ENCODE assay signal across 22 cellular contexts in genomic region chr9:712643-713042, GRCh38.
DNase-seq lines count a peak whose midpoint lies in the region; ATAC-seq and TF ChIP-seq lines count a peak whose summit lies in the region.
"Had no signal": no experiment of that assay in that cellular context is flagged by ENCODE, and none has a peak within 500 bp of the region (broad histone marks: within the 10 kb centered on the region; RNA-seq: fewer than 3 reads in every experiment).

No MANE protein-coding gene starts in this region.

- H3K27me3 ChIP-seq in breast epithelium (no peaks in the 10 kb centered on the region), prostate gland (replicated peaks; ENCODE audit: insufficient read depth) (no peaks in the 10 kb centered on the region), tibial artery (no peaks in the 10 kb centered on the region)
- H3K27me3 ChIP-seq: upper lobe of right lung had no signal

- no peak for ATAC-seq in GM19023 (IDR thresholded peaks at IDR 0.05; ENCODE audit: unreplicated experiment)
- ATAC-seq: activated naive CD4-positive, alpha-beta T cell treated with anti-CD3 and anti-CD28 coated beads, Interleukin-2, amount 50 U/mL, for 72 hours; stimulated activated naive B cell treated with anti-CD40 and anti-IgM and Interleukin-4, amounts not matched to agents 10 μg/mL and 1 μg/mL and 100 μg/mL, for 72 hours had no signal

- CTCF ChIA-PET in MCF 10A (lab: Yijun Ruan, JAX), result interaction anchor here (0.6 to 1.8 kb wide), 2 partner anchors 9 to 12 kb away, joined by 4 read pairs; no protein-coding TSS in a partner anchor

- no peaks in the 10 kb centered on the region for H3K9me3 ChIP-seq in breast epithelium
- no peaks in the 10 kb centered on the region for H3K9me3 ChIP-seq in prostate gland
- H3K9me3 ChIP-seq in tibial artery, result no peaks in the 10 kb centered on the region
- H3K9me3 ChIP-seq: upper lobe of right lung had no signal

- peaks cover 0 to 18% of the 10 kb centered on the region in 2 donors for H3K4me1 ChIP-seq in breast epithelium
- H3K4me1 ChIP-seq in prostate gland (replicated peaks), result peaks cover 5% of the 10 kb centered on the region
- H3K4me1 ChIP-seq in tibial artery, result peaks cover 0 to 87% (median 59%) of the 10 kb centered on the region in 4 donors

- POLR2A ChIA-PET in MCF 10A (lab: Yijun Ruan, JAX), result interaction anchor here (1.1 to 7.9 kb wide), 3 partner anchors 9 to 26 kb away, joined by 3 to 69 read pairs (median 3); no protein-coding TSS in a partner anchor

- DNase-seq in breast epithelium (ENCODE audit: low spot score in 2 of 2), result no peak
- no peak for DNase-seq in MCF 10A (ENCODE audit: unreplicated experiment)
- no peak for DNase-seq in endothelial cell (ENCODE audit: low spot score)
- no peak for DNase-seq in prostate gland (ENCODE audit: low spot score)
- no peak for DNase-seq in tibial artery
- DNase-seq in activated CD4-positive, alpha-beta T cell treated with anti-CD3 and anti-CD28 coated beads for 4 hours, result no peak
- no peak for DNase-seq in activated CD4-positive, alpha-beta T cell treated with anti-CD3 and anti-CD28 coated beads for 48 hours
- DNase-seq: 8988T; CD8-positive, alpha-beta memory T cell; cerebellar nuclear complex; DMS153; effector CD8-positive, alpha-beta T cell; kidney; NCI-H1417; NCI-H2081; NCI-H82; stimulated activated CD4-positive, alpha-beta T cell treated with anti-CD3 and anti-CD28 coated beads, Interleukin-2, amount 100 ng/mL, for 48 hours; stimulated activated naive B cell treated with anti-CD40 and anti-IgM and Interleukin-4, amounts not matched to agents 10 μg/mL and 1 μg/mL and 100 μg/mL, for 72 hours; upper lobe of right lung had no signal

- intact Hi-C loops in breast epithelium (cut with DNase I; ENCODE audit: low total_unique reads), result no loop called here
- intact Hi-C loops in MCF 10A (cut with micrococcal nuclease), result no loop called here
- intact Hi-C loops in prostate gland (cut with DNase I), result no loop called here
- intact Hi-C loops in tibial artery (cut with DNase I; ENCODE audit: low total_unique reads), result no loop called here

- no peak for TF ChIP-seq POLR2A in breast epithelium (IDR thresholded peaks at IDR 0.05)
- no peak for TF ChIP-seq POLR2A in prostate gland (IDR thresholded peaks at IDR 0.05)

- BruUV-seq in MCF 10A (replicated peaks; lab: Mats Ljungman, UMichigan), result no TSS peak

- no peak overlapping the region for H3K27ac Mint-ChIP-seq in MCF 10A (ENCODE audit: low read depth, unreplicated experiment)
- H3K27ac Mint-ChIP-seq in endothelial cell (ENCODE audit: unreplicated experiment), result no peak overlapping the region
- H3K27ac Mint-ChIP-seq: activated naive CD4-positive, alpha-beta T cell treated with anti-CD3 and anti-CD28 coated beads, Interleukin-2, amount 50 U/mL, for 72 hours; activated T-helper 1 cell treated with anti-CD3 and anti-CD28 coated beads, Interleukin-12 subunit alpha, Interleukin-12 subunit beta, Interleukin-2, Interleukin-4 antibody, amounts not matched to agents 30 ng/mL and 10 ng/mL and 1 ng/mL, durations not matched to agents 14 hours and 24 hours and 36 hours; CD8-positive, alpha-beta memory T cell; stimulated activated naive B cell treated with anti-CD40 and anti-IgM and Interleukin-4, amounts not matched to agents 10 μg/mL and 1 μg/mL and 100 μg/mL, for 72 hours had no signal

- H3K27me3 Mint-ChIP-seq in MCF 10A (ENCODE audit: insufficient read depth, unreplicated experiment), result no peaks in the 10 kb centered on the region
- peaks cover 9% of the 10 kb centered on the region for H3K27me3 Mint-ChIP-seq in endothelial cell (ENCODE audit: unreplicated experiment)

- H3K27ac ChIP-seq in breast epithelium (peak overlapping the region; percentile 8 to 79), prostate gland (peak overlapping the region; percentile 30 to 66), tibial artery (peak overlapping the region; percentile 69 to 77)
- H3K27ac ChIP-seq: upper lobe of right lung had no signal

- H3K4me1 Mint-ChIP-seq in MCF 10A (ENCODE audit: insufficient read depth, unreplicated experiment), result peaks cover 39% of the 10 kb centered on the region
- peaks cover 6% of the 10 kb centered on the region for H3K4me1 Mint-ChIP-seq in endothelial cell (ENCODE audit: unreplicated experiment)

- H3K4me3 Mint-ChIP-seq in MCF 10A (ENCODE audit: unreplicated experiment) (no peak overlapping the region), endothelial cell (ENCODE audit: unreplicated experiment) (peak overlapping the region; percentile 19)
- H3K4me3 Mint-ChIP-seq: activated T-helper 1 cell treated with anti-CD3 and anti-CD28 coated beads, Interleukin-12 subunit alpha, Interleukin-12 subunit beta, Interleukin-2, Interleukin-4 antibody, amounts not matched to agents 30 ng/mL and 10 ng/mL and 1 ng/mL, durations not matched to agents 14 hours and 24 hours and 36 hours; CD8-positive, alpha-beta memory T cell; stimulated activated naive B cell treated with anti-CD40 and anti-IgM and Interleukin-4, amounts not matched to agents 10 μg/mL and 1 μg/mL and 100 μg/mL, for 72 hours had no signal

- H3K36me3 ChIP-seq in breast epithelium (no peaks in the 10 kb centered on the region), prostate gland (peaks cover 4 to 11% of the 10 kb centered on the region in 2 donors), tibial artery (peaks cover 23 to 25% (median 24%) of the 10 kb centered on the region in 3 donors)

- H3K4me3 ChIP-seq in breast epithelium, result no peak overlapping the region
- no peak overlapping the region for H3K4me3 ChIP-seq in prostate gland
- H3K4me3 ChIP-seq in tibial artery, result peak overlapping the region; percentile 34 to 43
- H3K4me3 ChIP-seq: upper lobe of right lung had no signal

- H3K9me3 Mint-ChIP-seq in MCF 10A (ENCODE audit: unreplicated experiment) (no peaks in the 10 kb centered on the region), endothelial cell (ENCODE audit: unreplicated experiment) (no peaks in the 10 kb centered on the region)
- H3K9me3 Mint-ChIP-seq: activated naive CD4-positive, alpha-beta T cell treated with anti-CD3 and anti-CD28 coated beads, Interleukin-2, amount 50 U/mL, for 72 hours; activated T-helper 1 cell treated with anti-CD3 and anti-CD28 coated beads, Interleukin-12 subunit alpha, Interleukin-12 subunit beta, Interleukin-2, Interleukin-4 antibody, amounts not matched to agents 30 ng/mL and 10 ng/mL and 1 ng/mL, durations not matched to agents 14 hours and 24 hours and 36 hours; CD8-positive, alpha-beta memory T cell; stimulated activated naive B cell treated with anti-CD40 and anti-IgM and Interleukin-4, amounts not matched to agents 10 μg/mL and 1 μg/mL and 100 μg/mL, for 72 hours had no signal

- peaks cover 81% of the 10 kb centered on the region for H3K36me3 Mint-ChIP-seq in MCF 10A (ENCODE audit: insufficient read depth, unreplicated experiment)
- peaks cover 23% of the 10 kb centered on the region for H3K36me3 Mint-ChIP-seq in endothelial cell (ENCODE audit: low read depth, unreplicated experiment)

- TF ChIP-seq CTCF in breast epithelium (IDR thresholded peaks at IDR 0.05) (no peak), MCF 10A (IDR thresholded peaks at IDR 0.05; ENCODE audit: unreplicated experiment) (no peak), endothelial cell (IDR thresholded peaks at IDR 0.05; ENCODE audit: unreplicated experiment) (no peak), prostate gland (IDR thresholded peaks at IDR 0.05) (no peak), tibial artery (IDR thresholded peaks at IDR 0.05) (no peak)

- 93% methylated on average over 16 of the region's 16 CpGs for WGBS in prostate gland

Comparison
In these comparisons a context has a peak if more than half of its experiments do, and no peak if none do; other contexts are left out.
1. H3K4me3 ChIP-seq: peak in tibial artery (2 of 2); none in breast epithelium (0 of 3) and prostate gland (0 of 2).
2. Peak in every context shown above with its lines, with median percentiles within 50 percentile points of each other: H3K27ac ChIP-seq.